9 cellular contexts compared by ENCODE assay signal in genomic region chr5:81393783-81394718, GRCh38. TPM values are rescaled to one million over a fixed set of nuclear protein-coding genes. Genes with fewer than 3 reads are reported as not detected.
DNase-seq lines count a peak whose midpoint lies in the region; ATAC-seq, FAIRE-seq and TF ChIP-seq lines count a peak whose summit lies in the region.
"Had no signal": no experiment of that assay in that cellular context is flagged by ENCODE, and none has a peak within 500 bp of the region (broad histone marks: within the 10 kb centered on the region; RNA-seq: fewer than 3 reads in every experiment).

Gene ACOT12 (minus strand): TSS chr5:81394134. CDS start chr5:81394114, 20 bp downstream.

- H3K36me3 ChIP-seq in left ventricle myocardium inferior (no peaks in the 10 kb centered on the region), gastrocnemius medialis (no peaks in the 10 kb centered on the region)

- H3K27me3 ChIP-seq in left ventricle myocardium inferior (ENCODE audit: low read depth) (peaks cover 74% of the 10 kb centered on the region), gastrocnemius medialis (peaks cover 18 to 39% (median 25%) of the 10 kb centered on the region in 3 donors)

- H3K9me3 Mint-ChIP-seq in activated CD4-positive, alpha-beta memory T cell treated with anti-CD3 and anti-CD28 coated beads for 36 hours = peaks cover 4% of the 10 kb centered on the region

- no peak for TF ChIP-seq POLR2A in gastrocnemius medialis (IDR thresholded peaks at IDR 0.05)
- TF ChIP-seq POLR2A in H54 (IDR thresholded peaks at IDR 0.05; ENCODE audit: low read depth, low read length) = no peak

- H3K36me3 Mint-ChIP-seq in activated CD4-positive, alpha-beta memory T cell treated with anti-CD3 and anti-CD28 coated beads for 36 hours = no peaks in the 10 kb centered on the region

- FAIRE-seq in H54 (lab: Jason Lieb, UNC) = no peak
- FAIRE-seq: frontal cortex had no signal

- H3K27ac Mint-ChIP-seq in activated CD4-positive, alpha-beta memory T cell treated with anti-CD3 and anti-CD28 coated beads for 36 hours = no peak within 1 kb of the TSS

- ATAC-seq in gastrocnemius medialis (peak in 1 of 2 donors; percentile 20), HG03175 (IDR thresholded peaks at IDR 0.05; ENCODE audit: unreplicated experiment) (no peak), GM21737 (IDR thresholded peaks at IDR 0.05; ENCODE audit: unreplicated experiment) (no peak)

- no peak within 1 kb of the TSS for H3K27ac ChIP-seq in left ventricle myocardium inferior (replicated peaks)
- H3K27ac ChIP-seq in gastrocnemius medialis = no peak within 1 kb of the TSS

- DNase-seq in G401 (ENCODE audit: low spot score) = peak; percentile 18
- peak; percentile 9 for DNase-seq in activated CD4-positive, alpha-beta memory T cell treated with anti-CD3 and anti-CD28 coated beads for 36 hours
- DNase-seq in left ventricle myocardium inferior = no peak
- no peak for DNase-seq in gastrocnemius medialis
- no peak for DNase-seq in NCI-H526 treated with DMSO at 0.1 percent for 48 hours (lab: John Stamatoyannopoulos, UW)
- DNase-seq in H54 (ENCODE audit: insufficient read length, low spot score) = no peak

- peak within 1 kb of the TSS; percentile 62 for H3K4me3 ChIP-seq in left ventricle myocardium inferior
- peak within 1 kb of the TSS; percentile 15 to 46 (median 28) for H3K4me3 ChIP-seq in gastrocnemius medialis

- intact Hi-C loops in activated CD4-positive, alpha-beta memory T cell treated with anti-CD3 and anti-CD28 coated beads for 36 hours (cut with micrococcal nuclease) = no loop called here
- intact Hi-C loops in left ventricle myocardium inferior (cut with micrococcal nuclease) = no loop called here
- intact Hi-C loops in gastrocnemius medialis (cut with DNase I; ENCODE audit: low total_unique reads) = no loop called here

- peaks cover 4% of the 10 kb centered on the region for H3K9me3 ChIP-seq in left ventricle myocardium inferior (replicated peaks)
- no peaks in the 10 kb centered on the region for H3K9me3 ChIP-seq in gastrocnemius medialis

- POLR2A ChIA-PET in activated CD4-positive, alpha-beta memory T cell treated with anti-CD3 and anti-CD28 coated beads for 36 hours (lab: Charles Lee) = no interaction called here

- no peak for TF ChIP-seq CTCF in left ventricle myocardium inferior (IDR thresholded peaks at IDR 0.05; ENCODE audit: borderline replicate concordance)
- TF ChIP-seq CTCF in gastrocnemius medialis (IDR thresholded peaks at IDR 0.05 in 4 of 5, conservative IDR thresholded peaks at IDR 0.05 in 1 of 5) = no peak

- H3K4me1 Mint-ChIP-seq in activated CD4-positive, alpha-beta memory T cell treated with anti-CD3 and anti-CD28 coated beads for 36 hours (ENCODE audit: low read depth) = peaks cover 4% of the 10 kb centered on the region

- H3K4me1 ChIP-seq in left ventricle myocardium inferior (peaks cover 13% of the 10 kb centered on the region), gastrocnemius medialis (no peaks in the 10 kb centered on the region)

- peak within 1 kb of the TSS; percentile 24 for H3K4me3 Mint-ChIP-seq in activated CD4-positive, alpha-beta memory T cell treated with anti-CD3 and anti-CD28 coated beads for 36 hours

- in situ Hi-C loops in G401 (cut with HindIII; ENCODE audit: low sequenced_read_pairs) = no loop called here
- in situ Hi-C loops in gastrocnemius medialis (cut with MboI; ENCODE audit: low sequenced_read_pairs in 4 of 4) = no loop called here

- CTCF ChIA-PET in activated CD4-positive, alpha-beta memory T cell treated with anti-CD3 and anti-CD28 coated beads for 36 hours (lab: Charles Lee) = interaction anchor here (1.3 kb wide), 1 partner anchor 31 kb away, joined by 3 read pairs; no protein-coding TSS in a partner anchor

- H3K27me3 Mint-ChIP-seq in activated CD4-positive, alpha-beta memory T cell treated with anti-CD3 and anti-CD28 coated beads for 36 hours = peaks cover 46% of the 10 kb centered on the region

RNA-seq across cellular contexts. Expression of gene ACOT12, which starts in this region (rescaled TPM):
- total RNA-seq in G401 (2014; rRNA removed; shearing (Covaris generic)) = not detected in 2 replicates
- total RNA-seq in activated CD4-positive, alpha-beta memory T cell treated with anti-CD3 and anti-CD28 coated beads for 36 hours = not detected
- not detected for total RNA-seq in left ventricle myocardium inferior
- under 1 TPM in 1 of 4 donors, not detected in 3; 0.53 TPM for total RNA-seq in gastrocnemius medialis

Comparison
In these comparisons a context has a peak if more than half of its experiments do, and no peak if none do; other contexts are left out.
1. Peak in DNase-seq in G401; RNA of the gene not detected or under 1 TPM.
2. Peak in DNase-seq in activated CD4-positive, alpha-beta memory T cell treated with anti-CD3 and anti-CD28 coated beads for 36 hours; RNA of the gene not detected or under 1 TPM.